In the genomic region with DNA sequence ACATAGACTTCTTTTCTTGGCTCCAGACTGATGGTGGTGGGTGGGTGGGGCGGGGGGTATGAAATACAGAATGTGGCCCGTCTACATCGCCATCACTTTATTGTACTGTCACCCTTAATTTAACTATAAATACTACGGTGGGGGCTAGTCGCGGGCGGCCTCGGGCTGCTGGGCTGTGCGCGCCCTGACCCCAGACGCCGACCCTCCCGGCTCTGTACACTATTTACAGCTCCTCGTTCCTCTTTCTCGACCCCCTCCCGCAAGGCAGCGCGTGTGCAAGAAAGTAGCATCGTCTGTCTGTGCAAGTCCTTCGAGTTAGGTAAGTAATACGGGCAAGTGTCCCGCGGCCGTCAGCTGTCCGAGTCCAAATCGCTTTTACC, we compare ENCODE assay signal across 1 cellular context.
TF ChIP-seq lines count a peak whose summit lies in the region.

No MANE protein-coding gene starts in this region.

TF ChIP-seq in GM23338, 12 proteins besides CTCF, POLR2A, EP300 and RAD21 (continued from another document):
- TF ChIP-seq, protein P1, sequence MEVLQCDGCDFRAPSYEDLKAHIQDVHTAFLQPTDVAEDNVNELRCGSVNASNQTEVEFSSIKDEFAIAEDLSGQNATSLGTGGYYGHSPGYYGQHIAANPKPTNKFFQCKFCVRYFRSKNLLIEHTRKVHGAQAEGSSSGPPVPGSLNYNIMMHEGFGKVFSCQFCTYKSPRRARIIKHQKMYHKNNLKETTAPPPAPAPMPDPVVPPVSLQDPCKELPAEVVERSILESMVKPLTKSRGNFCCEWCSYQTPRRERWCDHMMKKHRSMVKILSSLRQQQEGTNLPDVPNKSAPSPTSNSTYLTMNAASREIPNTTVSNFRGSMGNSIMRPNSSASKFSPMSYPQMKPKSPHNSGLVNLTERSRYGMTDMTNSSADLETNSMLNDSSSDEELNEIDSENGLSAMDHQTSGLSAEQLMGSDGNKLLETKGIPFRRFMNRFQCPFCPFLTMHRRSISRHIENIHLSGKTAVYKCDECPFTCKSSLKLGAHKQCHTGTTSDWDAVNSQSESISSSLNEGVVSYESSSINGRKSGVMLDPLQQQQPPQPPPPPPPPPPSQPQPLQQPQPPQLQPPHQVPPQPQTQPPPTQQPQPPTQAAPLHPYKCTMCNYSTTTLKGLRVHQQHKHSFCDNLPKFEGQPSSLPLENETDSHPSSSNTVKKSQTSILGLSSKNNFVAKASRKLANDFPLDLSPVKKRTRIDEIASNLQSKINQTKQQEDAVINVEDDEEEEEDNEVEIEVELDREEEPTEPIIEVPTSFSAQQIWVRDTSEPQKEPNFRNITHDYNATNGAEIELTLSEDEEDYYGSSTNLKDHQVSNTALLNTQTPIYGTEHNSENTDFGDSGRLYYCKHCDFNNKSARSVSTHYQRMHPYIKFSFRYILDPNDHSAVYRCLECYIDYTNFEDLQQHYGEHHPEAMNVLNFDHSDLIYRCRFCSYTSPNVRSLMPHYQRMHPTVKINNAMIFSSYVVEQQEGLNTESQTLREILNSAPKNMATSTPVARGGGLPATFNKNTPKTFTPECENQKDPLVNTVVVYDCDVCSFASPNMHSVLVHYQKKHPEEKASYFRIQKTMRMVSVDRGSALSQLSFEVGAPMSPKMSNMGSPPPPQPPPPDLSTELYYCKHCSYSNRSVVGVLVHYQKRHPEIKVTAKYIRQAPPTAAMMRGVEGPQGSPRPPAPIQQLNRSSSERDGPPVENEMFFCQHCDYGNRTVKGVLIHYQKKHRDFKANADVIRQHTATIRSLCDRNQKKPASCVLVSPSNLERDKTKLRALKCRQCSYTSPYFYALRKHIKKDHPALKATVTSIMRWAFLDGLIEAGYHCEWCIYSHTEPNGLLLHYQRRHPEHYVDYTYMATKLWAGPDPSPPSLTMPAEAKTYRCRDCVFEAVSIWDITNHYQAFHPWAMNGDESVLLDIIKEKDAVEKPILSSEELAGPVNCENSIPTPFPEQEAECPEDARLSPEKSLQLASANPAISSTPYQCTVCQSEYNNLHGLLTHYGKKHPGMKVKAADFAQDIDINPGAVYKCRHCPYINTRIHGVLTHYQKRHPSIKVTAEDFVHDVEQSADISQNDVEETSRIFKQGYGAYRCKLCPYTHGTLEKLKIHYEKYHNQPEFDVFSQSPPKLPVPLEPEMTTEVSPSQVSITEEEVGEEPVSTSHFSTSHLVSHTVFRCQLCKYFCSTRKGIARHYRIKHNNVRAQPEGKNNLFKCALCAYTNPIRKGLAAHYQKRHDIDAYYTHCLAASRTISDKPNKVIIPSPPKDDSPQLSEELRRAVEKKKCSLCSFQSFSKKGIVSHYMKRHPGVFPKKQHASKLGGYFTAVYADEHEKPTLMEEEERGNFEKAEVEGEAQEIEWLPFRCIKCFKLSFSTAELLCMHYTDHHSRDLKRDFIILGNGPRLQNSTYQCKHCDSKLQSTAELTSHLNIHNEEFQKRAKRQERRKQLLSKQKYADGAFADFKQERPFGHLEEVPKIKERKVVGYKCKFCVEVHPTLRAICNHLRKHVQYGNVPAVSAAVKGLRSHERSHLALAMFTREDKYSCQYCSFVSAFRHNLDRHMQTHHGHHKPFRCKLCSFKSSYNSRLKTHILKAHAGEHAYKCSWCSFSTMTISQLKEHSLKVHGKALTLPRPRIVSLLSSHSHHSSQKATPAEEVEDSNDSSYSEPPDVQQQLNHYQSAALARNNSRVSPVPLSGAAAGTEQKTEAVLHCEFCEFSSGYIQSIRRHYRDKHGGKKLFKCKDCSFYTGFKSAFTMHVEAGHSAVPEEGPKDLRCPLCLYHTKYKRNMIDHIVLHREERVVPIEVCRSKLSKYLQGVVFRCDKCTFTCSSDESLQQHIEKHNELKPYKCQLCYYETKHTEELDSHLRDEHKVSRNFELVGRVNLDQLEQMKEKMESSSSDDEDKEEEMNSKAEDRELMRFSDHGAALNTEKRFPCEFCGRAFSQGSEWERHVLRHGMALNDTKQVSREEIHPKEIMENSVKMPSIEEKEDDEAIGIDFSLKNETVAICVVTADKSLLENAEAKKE (CRISPR knock-in tag; IDR thresholded peaks at IDR 0.05), result no peak
- TF ChIP-seq, protein P2, sequence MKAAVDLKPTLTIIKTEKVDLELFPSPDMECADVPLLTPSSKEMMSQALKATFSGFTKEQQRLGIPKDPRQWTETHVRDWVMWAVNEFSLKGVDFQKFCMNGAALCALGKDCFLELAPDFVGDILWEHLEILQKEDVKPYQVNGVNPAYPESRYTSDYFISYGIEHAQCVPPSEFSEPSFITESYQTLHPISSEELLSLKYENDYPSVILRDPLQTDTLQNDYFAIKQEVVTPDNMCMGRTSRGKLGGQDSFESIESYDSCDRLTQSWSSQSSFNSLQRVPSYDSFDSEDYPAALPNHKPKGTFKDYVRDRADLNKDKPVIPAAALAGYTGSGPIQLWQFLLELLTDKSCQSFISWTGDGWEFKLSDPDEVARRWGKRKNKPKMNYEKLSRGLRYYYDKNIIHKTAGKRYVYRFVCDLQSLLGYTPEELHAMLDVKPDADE (IDR thresholded peaks at IDR 0.05), result no peak
- TF ChIP-seq EZH2 (IDR thresholded peaks at IDR 0.05; ENCODE audit: low read depth, unreplicated experiment) (no peak), EZH2phosphoT487 (IDR thresholded peaks at IDR 0.05; ENCODE audit: unreplicated experiment) (no peak), ZNF331 (CRISPR knock-in tag; IDR thresholded peaks at IDR 0.05; ENCODE audit: low read depth) (no peak), NANOG (IDR thresholded peaks at IDR 0.05; ENCODE audit: borderline replicate concordance) (no peak), POLR2AphosphoS5 (IDR thresholded peaks at IDR 0.05; ENCODE audit: low read depth) (no peak), JUNB (IDR thresholded peaks at IDR 0.05; ENCODE audit: unreplicated experiment) (no peak)
TF ChIP-seq in GM23338: peak in this region for 0.
